1 cellular context compared by ENCODE assay signal in the genomic region with DNA sequence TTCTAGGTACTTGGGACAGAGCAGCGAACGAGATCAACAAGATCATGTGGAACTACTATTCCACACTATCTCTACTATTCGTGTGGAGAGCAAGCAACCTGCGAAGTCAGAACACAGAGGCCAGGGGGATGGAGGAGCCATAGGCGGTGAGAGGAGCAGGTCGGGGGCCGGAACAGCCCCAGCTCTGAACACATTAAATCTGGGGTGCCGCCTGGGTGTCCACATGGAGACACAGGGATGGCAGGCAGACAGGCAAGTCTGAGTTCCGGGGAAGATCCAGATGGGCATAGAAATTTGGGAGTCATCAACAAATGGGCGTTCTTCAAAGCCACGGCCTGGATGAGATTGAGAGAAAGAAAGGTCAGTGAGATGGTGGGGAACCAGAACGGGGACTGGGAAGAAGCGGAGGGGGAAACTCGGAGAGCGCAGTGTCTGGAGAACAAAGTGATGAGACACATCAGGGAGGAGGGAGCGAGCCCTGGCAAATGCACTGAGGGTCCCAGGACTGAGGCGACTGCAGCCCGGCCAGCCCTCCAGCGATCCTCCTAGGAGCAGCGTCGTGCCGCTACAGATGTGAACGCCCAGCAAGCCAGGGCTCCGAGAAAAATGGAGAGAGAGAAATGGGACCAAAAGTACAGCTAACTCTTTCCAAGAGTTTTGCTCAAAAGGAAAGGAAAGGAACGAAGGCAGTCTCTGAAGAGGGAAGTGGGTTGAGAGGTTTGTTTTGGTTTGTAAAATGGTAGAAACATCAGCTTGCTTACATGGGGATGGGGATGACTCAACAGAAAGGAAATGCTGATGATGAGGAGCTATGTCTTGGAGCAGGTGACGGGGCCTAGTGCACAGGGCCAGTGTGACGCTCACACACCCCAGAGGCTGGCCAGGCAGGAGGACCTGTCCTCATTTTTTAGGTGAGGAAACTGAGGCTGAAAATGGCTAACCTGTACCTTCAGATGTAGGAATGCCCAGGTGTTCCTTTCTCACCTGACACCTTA.
TF ChIP-seq lines count a peak whose summit lies in the region.

No MANE protein-coding gene starts in this region.

TF ChIP-seq in IMR-90, 13 proteins besides CTCF, POLR2A, EP300 and RAD21:
- peak; percentile 32; the same call in 1 of the 2 replicates for TF ChIP-seq CEBPB (IDR thresholded peaks at IDR 0.05; ENCODE audit: low read depth, low read length)
- TF ChIP-seq NFE2L2 (IDR thresholded peaks at IDR 0.05; ENCODE audit: low read depth, low read length) = peak; percentile 85
- no peak for TF ChIP-seq CHD1 (IDR thresholded peaks at IDR 0.05; ENCODE audit: low read depth, low read length)
- peak; percentile 68; the same call in 1 of the 2 replicates for TF ChIP-seq FOS (IDR thresholded peaks at IDR 0.05; ENCODE audit: low read depth, low read length)
- peak; percentile 69 for TF ChIP-seq MAFK (IDR thresholded peaks at IDR 0.05; ENCODE audit: low read depth, low read length)
- no peak for TF ChIP-seq BHLHE40 (IDR thresholded peaks at IDR 0.05; ENCODE audit: low read depth, low read length)
- TF ChIP-seq USF2 (IDR thresholded peaks at IDR 0.05; ENCODE audit: low read depth, low read length) = 0 out of 2 replicates have a peak, but pooled peaks have one; percentile 43
- 0 out of 2 replicates have a peak, but pooled peaks have one; percentile 34 for TF ChIP-seq MAZ (IDR thresholded peaks at IDR 0.05; ENCODE audit: borderline replicate concordance, low read depth, low read length)
- TF ChIP-seq RCOR1 (IDR thresholded peaks at IDR 0.05; ENCODE audit: insufficient replicate concordance, low read length) = peak; percentile 54
TF ChIP-seq in IMR-90: peak in this region for 7.
